28 cellular contexts compared by ENCODE assay signal in the genomic region with DNA sequence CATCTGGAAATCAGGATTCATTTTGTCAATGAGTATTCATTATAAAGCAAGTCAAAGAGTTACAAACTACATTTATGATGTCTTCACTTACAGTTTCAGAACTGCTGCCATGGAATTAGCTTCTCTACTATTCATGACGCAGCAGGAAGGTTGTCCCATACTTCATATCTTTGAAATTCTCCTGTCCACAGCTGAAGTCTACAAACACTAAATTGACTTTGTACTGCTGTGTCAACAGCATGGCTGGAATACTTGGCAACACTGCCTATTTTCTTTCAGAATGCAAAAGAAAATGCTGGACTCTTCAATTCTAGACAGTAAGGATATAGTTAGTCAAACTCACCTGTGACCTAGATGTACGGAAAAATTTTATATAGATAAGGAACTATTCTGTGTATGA. TPM values are rescaled to one million over a fixed set of nuclear protein-coding genes. Genes with fewer than 3 reads are reported as not detected.
"Had no signal": no experiment of that assay in that cellular context is flagged by ENCODE, and none has a peak within 500 bp of the region (broad histone marks: within the 10 kb centered on the region; RNA-seq: fewer than 3 reads in every experiment).

No MANE protein-coding gene starts in this region.

- H3K27ac ChIP-seq: coronary artery, dorsolateral prefrontal cortex, esophagus muscularis mucosa, gastrocnemius medialis, heart right ventricle, left lung, lower lobe of right lung had no signal

- H3K27me3 ChIP-seq: dorsolateral prefrontal cortex, esophagus muscularis mucosa, gastrocnemius medialis, heart right ventricle, left lung had no signal

- H3K36me3 ChIP-seq: esophagus muscularis mucosa, gastrocnemius medialis, left lung, lower lobe of right lung had no signal

- H3K4me3 ChIP-seq: coronary artery, dorsolateral prefrontal cortex, esophagus muscularis mucosa, gastrocnemius medialis, heart right ventricle, left lung, lower lobe of right lung, mucosa of descending colon had no signal

- H3K9me3 ChIP-seq: esophagus muscularis mucosa, gastrocnemius medialis, heart right ventricle, left lung, lower lobe of right lung, mucosa of descending colon had no signal

- H3K4me1 ChIP-seq: esophagus muscularis mucosa, gastrocnemius medialis, heart right ventricle, left lung, lower lobe of right lung had no signal

- ATAC-seq: gastrocnemius medialis, heart right ventricle, left cardiac atrium, left lung, left ventricle myocardium superior, lower lobe of right lung, mucosa of descending colon had no signal

- DNase-seq: dermis blood vessel endothelial cell; dorsolateral prefrontal cortex; effector CD4-positive, alpha-beta T cell; effector memory CD4-positive, alpha-beta T cell; foreskin melanocyte; gastrocnemius medialis; glutamatergic neuron; head of caudate nucleus; heart right ventricle; hippocampal formation; left cardiac atrium; left lung; left ventricle myocardium superior; lower lobe of right lung; mesenchymal stem cell; mucosa of descending colon; naive B cell had no signal

- FAIRE-seq: colon, endothelial cell of umbilical vein, islet of Langerhans had no signal

RNA-seq across cellular contexts. Expression of a gene that starts 44.6 kb away (rescaled TPM):
- total RNA-seq: endothelial cell of umbilical vein, epithelial cell of proximal tubule, fibroblast of villous mesenchyme, gastrocnemius medialis, kidney epithelial cell, left ventricle myocardium superior, lower lobe of right lung, mesenteric fat pad, myocyte had no signal
- polyA plus RNA-seq: endothelial cell of umbilical vein, fibroblast of lung had no signal
